In genomic region chr11:73152861-73153483, GRCh38 we compare ENCODE assay signal across 8 cellular contexts. TPM values are rescaled to one million over a fixed set of nuclear protein-coding genes. Genes with fewer than 3 reads are reported as not detected.
DNase-seq lines count a peak whose midpoint lies in the region; ATAC-seq and TF ChIP-seq lines count a peak whose summit lies in the region.

No MANE protein-coding gene starts in this region.

- H3K27ac ChIP-seq in RWPE2 (ENCODE audit: poor library complexity, severe bottlenecking): no peak overlapping the region

- H3K4me3 ChIP-seq in RWPE2 (ENCODE audit: severe bottlenecking): no peak overlapping the region

- no peak for TF ChIP-seq CTCF in RWPE2 (IDR thresholded peaks at IDR 0.05; ENCODE audit: poor library complexity, severe bottlenecking)

- DNase-seq in activated CD4-positive, alpha-beta T cell treated with anti-CD3 and anti-CD28 coated beads for 1 hour: peak; percentile 43
- no peak for DNase-seq in activated CD4-positive, alpha-beta T cell treated with anti-CD3 and anti-CD28 coated beads, Interleukin-2, amount 50 U/mL, for 4 hours
- no peak for DNase-seq in RWPE2 (ENCODE audit: low spot score)
- peak; percentile 84 for DNase-seq in germinal center (ENCODE audit: low spot score)
- no peak for DNase-seq in cerebellum (ENCODE audit: low spot score)
- DNase-seq in NCI-H2196 treated with DMSO at 0.1 percent for 48 hours (lab: John Stamatoyannopoulos, UW; ENCODE audit: unreplicated experiment): no peak
- no peak for DNase-seq in HuH-7 (ENCODE audit: low spot score)

- H3K36me3 ChIP-seq in RWPE2 (ENCODE audit: low read depth): no peaks in the 10 kb centered on the region

- H3K4me1 ChIP-seq in RWPE2 (ENCODE audit: insufficient read depth, poor library complexity, severe bottlenecking): no peaks in the 10 kb centered on the region

- peak; percentile 61 for ATAC-seq in HG03045 (IDR thresholded peaks at IDR 0.05; ENCODE audit: unreplicated experiment)
- ATAC-seq in RWPE2 (ENCODE audit: low read depth): peak; percentile 58; the same call in 2 of the 3 replicates

- no peaks in the 10 kb centered on the region for H3K27me3 ChIP-seq in RWPE2 (ENCODE audit: insufficient read depth, poor library complexity, severe bottlenecking)

- no peaks in the 10 kb centered on the region for H3K9me3 ChIP-seq in RWPE2 (ENCODE audit: severe bottlenecking)

RNA-seq across cellular contexts. Expression of gene FCHSD2, which starts 10.9 kb away (rescaled TPM):
- total RNA-seq in cerebellum: 37.3 TPM

Comparison
In these comparisons a context has a peak if more than half of its experiments do, and no peak if none do; other contexts are left out.
1. DNase-seq: peak in activated CD4-positive, alpha-beta T cell treated with anti-CD3 and anti-CD28 coated beads for 1 hour (single experiment) and germinal center (single experiment); none in activated CD4-positive, alpha-beta T cell treated with anti-CD3 and anti-CD28 coated beads, Interleukin-2, amount 50 U/mL, for 4 hours (0 of 2), RWPE2 (single experiment), cerebellum (single experiment), NCI-H2196 treated with DMSO at 0.1 percent for 48 hours (single experiment) and HuH-7 (single experiment).